ENCODE assay signal across 2 cellular contexts in the genomic region with DNA sequence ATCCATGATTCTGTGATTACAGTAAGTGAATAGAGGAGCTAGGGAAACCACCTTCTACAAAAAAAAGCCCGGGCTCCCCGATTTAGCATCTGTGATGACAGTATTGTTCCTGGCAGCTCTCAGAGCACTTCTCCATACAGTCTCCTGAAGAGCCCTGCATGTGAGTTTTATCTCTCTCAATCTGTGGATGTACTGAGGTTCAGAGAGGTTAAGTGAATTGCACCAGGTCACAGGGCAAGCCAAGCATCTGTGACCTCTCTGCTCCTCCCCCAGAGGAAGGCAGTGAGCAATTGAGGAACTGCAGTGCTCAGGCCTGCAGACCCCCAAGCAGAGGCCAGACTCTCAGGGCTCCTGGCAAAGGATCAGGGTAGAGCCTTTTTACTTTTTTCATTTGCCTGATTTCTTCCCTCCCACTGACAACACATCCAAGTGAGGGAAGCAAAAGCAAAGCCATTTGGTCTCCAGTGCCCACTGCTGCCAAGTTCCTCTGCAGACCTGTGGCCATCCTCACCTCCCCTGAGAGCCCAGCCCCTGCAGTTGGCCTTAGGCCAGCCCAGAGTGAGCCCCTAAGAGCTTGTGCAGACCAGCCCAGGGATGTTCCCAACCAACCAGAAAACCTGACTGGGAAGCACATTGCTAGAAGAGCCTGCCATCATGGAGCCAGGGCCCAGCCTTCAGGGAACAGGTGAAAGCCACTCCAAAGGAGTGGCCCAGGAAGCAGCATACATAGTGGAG.
TF ChIP-seq lines count a peak whose summit lies in the region.

No MANE protein-coding gene starts in this region.

TF ChIP-seq in SK-N-SH, 30 proteins besides CTCF, POLR2A, EP300 and RAD21 (continued from another document):
- TF ChIP-seq ELF1 (IDR thresholded peaks at IDR 0.05) (no peak), TAF1 (IDR thresholded peaks at IDR 0.05; ENCODE audit: borderline replicate concordance, low read depth, low read length) (no peak), FOXM1 (IDR thresholded peaks at IDR 0.05; ENCODE audit: low read depth) (no peak), NRF1 (IDR thresholded peaks at IDR 0.05; ENCODE audit: low read depth, low read length) (no peak), GATA2 (CRISPR knock-in tag; IDR thresholded peaks at IDR 0.05) (no peak), RFX5 (IDR thresholded peaks at IDR 0.05; ENCODE audit: low read length) (no peak), JUND (IDR thresholded peaks at IDR 0.05) (no peak), SMC3 (IDR thresholded peaks at IDR 0.05; ENCODE audit: low read depth, low read length) (no peak), NFIC (IDR thresholded peaks at IDR 0.05; ENCODE audit: borderline replicate concordance) (no peak), GABPA (IDR thresholded peaks at IDR 0.05; ENCODE audit: low read depth) (no peak), RCOR1 (IDR thresholded peaks at IDR 0.05; ENCODE audit: low read length) (no peak), TCF12 (IDR thresholded peaks at IDR 0.05) (no peak)
- TF ChIP-seq, protein P1, sequence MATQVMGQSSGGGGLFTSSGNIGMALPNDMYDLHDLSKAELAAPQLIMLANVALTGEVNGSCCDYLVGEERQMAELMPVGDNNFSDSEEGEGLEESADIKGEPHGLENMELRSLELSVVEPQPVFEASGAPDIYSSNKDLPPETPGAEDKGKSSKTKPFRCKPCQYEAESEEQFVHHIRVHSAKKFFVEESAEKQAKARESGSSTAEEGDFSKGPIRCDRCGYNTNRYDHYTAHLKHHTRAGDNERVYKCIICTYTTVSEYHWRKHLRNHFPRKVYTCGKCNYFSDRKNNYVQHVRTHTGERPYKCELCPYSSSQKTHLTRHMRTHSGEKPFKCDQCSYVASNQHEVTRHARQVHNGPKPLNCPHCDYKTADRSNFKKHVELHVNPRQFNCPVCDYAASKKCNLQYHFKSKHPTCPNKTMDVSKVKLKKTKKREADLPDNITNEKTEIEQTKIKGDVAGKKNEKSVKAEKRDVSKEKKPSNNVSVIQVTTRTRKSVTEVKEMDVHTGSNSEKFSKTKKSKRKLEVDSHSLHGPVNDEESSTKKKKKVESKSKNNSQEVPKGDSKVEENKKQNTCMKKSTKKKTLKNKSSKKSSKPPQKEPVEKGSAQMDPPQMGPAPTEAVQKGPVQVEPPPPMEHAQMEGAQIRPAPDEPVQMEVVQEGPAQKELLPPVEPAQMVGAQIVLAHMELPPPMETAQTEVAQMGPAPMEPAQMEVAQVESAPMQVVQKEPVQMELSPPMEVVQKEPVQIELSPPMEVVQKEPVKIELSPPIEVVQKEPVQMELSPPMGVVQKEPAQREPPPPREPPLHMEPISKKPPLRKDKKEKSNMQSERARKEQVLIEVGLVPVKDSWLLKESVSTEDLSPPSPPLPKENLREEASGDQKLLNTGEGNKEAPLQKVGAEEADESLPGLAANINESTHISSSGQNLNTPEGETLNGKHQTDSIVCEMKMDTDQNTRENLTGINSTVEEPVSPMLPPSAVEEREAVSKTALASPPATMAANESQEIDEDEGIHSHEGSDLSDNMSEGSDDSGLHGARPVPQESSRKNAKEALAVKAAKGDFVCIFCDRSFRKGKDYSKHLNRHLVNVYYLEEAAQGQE (IDR thresholded peaks at IDR 0.05; ENCODE audit: low read depth, low read length): no peak
- TF ChIP-seq, protein P2, sequence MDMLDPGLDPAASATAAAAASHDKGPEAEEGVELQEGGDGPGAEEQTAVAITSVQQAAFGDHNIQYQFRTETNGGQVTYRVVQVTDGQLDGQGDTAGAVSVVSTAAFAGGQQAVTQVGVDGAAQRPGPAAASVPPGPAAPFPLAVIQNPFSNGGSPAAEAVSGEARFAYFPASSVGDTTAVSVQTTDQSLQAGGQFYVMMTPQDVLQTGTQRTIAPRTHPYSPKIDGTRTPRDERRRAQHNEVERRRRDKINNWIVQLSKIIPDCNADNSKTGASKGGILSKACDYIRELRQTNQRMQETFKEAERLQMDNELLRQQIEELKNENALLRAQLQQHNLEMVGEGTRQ (IDR thresholded peaks at IDR 0.05; ENCODE audit: borderline replicate concordance, low read depth, low read length): no peak
- TF ChIP-seq, protein P3, sequence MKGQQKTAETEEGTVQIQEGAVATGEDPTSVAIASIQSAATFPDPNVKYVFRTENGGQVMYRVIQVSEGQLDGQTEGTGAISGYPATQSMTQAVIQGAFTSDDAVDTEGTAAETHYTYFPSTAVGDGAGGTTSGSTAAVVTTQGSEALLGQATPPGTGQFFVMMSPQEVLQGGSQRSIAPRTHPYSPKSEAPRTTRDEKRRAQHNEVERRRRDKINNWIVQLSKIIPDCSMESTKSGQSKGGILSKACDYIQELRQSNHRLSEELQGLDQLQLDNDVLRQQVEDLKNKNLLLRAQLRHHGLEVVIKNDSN (IDR thresholded peaks at IDR 0.05; ENCODE audit: borderline replicate concordance, low read depth): no peak

TF ChIP-seq in SK-N-SH treated with all-trans-retinoic acid at 6 μM for 48 hours, 23 proteins besides CTCF, POLR2A, EP300 and RAD21 (continued from another document):
- TF ChIP-seq, protein P4, sequence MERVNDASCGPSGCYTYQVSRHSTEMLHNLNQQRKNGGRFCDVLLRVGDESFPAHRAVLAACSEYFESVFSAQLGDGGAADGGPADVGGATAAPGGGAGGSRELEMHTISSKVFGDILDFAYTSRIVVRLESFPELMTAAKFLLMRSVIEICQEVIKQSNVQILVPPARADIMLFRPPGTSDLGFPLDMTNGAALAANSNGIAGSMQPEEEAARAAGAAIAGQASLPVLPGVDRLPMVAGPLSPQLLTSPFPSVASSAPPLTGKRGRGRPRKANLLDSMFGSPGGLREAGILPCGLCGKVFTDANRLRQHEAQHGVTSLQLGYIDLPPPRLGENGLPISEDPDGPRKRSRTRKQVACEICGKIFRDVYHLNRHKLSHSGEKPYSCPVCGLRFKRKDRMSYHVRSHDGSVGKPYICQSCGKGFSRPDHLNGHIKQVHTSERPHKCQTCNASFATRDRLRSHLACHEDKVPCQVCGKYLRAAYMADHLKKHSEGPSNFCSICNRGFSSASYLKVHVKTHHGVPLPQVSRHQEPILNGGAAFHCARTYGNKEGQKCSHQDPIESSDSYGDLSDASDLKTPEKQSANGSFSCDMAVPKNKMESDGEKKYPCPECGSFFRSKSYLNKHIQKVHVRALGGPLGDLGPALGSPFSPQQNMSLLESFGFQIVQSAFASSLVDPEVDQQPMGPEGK (CRISPR knock-in tag; IDR thresholded peaks at IDR 0.05; ENCODE audit: borderline replicate concordance): no peak
- TF ChIP-seq PPARA (CRISPR knock-in tag; IDR thresholded peaks at IDR 0.05; ENCODE audit: borderline replicate concordance) (no peak), ZNF8 (CRISPR knock-in tag; IDR thresholded peaks at IDR 0.05) (no peak), SNAI2 (CRISPR knock-in tag; IDR thresholded peaks at IDR 0.05) (no peak), ESRRG (CRISPR knock-in tag; IDR thresholded peaks at IDR 0.05) (no peak), TOX (CRISPR knock-in tag; IDR thresholded peaks at IDR 0.05; ENCODE audit: borderline replicate concordance) (no peak), ISL1 (CRISPR knock-in tag; IDR thresholded peaks at IDR 0.05) (no peak), ZC3H10 (CRISPR knock-in tag; IDR thresholded peaks at IDR 0.05) (no peak), ZFP3 (CRISPR knock-in tag; IDR thresholded peaks at IDR 0.05) (no peak), BACH2 (CRISPR knock-in tag; IDR thresholded peaks at IDR 0.05; ENCODE audit: borderline replicate concordance) (no peak), CSDC2 (CRISPR knock-in tag; IDR thresholded peaks at IDR 0.05) (no peak)
- TF ChIP-seq, protein P5, sequence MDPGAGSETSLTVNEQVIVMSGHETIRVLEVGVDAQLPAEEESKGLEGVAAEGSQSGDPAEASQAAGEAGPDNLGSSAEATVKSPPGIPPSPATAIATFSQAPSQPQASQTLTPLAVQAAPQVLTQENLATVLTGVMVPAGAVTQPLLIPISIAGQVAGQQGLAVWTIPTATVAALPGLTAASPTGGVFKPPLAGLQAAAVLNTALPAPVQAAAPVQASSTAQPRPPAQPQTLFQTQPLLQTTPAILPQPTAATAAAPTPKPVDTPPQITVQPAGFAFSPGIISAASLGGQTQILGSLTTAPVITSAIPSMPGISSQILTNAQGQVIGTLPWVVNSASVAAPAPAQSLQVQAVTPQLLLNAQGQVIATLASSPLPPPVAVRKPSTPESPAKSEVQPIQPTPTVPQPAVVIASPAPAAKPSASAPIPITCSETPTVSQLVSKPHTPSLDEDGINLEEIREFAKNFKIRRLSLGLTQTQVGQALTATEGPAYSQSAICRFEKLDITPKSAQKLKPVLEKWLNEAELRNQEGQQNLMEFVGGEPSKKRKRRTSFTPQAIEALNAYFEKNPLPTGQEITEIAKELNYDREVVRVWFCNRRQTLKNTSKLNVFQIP (CRISPR knock-in tag; IDR thresholded peaks at IDR 0.05; ENCODE audit: borderline replicate concordance, low read depth): no peak
- TF ChIP-seq, protein P6, sequence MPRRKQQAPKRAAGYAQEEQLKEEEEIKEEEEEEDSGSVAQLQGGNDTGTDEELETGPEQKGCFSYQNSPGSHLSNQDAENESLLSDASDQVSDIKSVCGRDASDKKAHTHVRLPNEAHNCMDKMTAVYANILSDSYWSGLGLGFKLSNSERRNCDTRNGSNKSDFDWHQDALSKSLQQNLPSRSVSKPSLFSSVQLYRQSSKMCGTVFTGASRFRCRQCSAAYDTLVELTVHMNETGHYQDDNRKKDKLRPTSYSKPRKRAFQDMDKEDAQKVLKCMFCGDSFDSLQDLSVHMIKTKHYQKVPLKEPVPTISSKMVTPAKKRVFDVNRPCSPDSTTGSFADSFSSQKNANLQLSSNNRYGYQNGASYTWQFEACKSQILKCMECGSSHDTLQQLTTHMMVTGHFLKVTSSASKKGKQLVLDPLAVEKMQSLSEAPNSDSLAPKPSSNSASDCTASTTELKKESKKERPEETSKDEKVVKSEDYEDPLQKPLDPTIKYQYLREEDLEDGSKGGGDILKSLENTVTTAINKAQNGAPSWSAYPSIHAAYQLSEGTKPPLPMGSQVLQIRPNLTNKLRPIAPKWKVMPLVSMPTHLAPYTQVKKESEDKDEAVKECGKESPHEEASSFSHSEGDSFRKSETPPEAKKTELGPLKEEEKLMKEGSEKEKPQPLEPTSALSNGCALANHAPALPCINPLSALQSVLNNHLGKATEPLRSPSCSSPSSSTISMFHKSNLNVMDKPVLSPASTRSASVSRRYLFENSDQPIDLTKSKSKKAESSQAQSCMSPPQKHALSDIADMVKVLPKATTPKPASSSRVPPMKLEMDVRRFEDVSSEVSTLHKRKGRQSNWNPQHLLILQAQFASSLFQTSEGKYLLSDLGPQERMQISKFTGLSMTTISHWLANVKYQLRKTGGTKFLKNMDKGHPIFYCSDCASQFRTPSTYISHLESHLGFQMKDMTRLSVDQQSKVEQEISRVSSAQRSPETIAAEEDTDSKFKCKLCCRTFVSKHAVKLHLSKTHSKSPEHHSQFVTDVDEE (CRISPR knock-in tag; IDR thresholded peaks at IDR 0.05): no peak
